ENCODE assay signal across 24 cellular contexts in the genomic region with DNA sequence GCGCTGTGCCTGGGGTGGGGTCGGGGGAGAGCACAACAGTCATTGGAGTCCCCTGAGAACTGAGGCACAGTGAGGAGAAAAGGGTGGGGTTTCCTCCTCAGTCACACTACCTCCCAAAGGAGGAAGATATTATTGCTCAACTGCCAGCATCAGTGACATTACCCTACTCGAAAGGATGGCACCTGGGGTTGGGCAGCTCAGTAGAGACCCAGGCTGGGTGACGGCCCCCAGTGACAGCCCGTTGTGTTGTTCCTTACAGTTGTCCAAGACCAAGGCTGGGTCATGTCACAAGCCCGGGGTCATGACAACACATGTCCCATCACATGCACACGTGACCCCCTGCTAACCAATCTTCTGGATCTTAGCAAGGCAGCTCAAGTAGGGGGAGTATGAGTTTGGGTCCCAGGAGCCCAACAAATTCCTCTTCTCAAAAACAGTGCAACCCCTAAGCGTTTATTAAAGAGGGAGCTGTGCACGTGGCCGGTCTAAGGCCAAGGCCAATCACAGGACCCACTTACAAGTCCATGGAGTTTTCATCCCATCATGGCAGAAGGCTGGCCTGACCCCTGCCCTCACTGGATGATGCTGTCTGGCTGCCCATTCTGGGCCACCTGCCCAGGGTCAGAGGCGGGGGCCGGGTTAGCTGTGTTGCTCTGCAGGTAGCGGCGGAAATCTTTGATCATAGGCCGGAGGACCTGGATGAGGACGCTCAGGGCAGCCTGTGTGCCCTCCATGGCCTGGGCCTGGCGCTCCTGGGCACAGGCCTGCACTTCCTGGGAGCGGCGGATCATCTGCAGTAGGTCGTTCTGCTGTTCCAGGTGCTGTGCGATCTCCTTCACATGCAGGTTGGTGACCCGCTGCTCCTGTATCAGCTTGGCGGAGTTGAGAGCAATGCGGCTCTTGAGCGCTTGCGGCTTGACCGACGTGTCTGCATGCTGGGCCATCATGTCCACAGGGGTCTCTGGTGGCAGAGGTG. TPM values are rescaled to one million over a fixed set of nuclear protein-coding genes. Genes with fewer than 3 reads are reported as not detected.
DNase-seq lines count a peak whose midpoint lies in the region; ATAC-seq and TF ChIP-seq lines count a peak whose summit lies in the region.
"Had no signal": no experiment of that assay in that cellular context is flagged by ENCODE, and none has a peak within 500 bp of the region (broad histone marks: within the 10 kb centered on the region; RNA-seq: fewer than 3 reads in every experiment).

No MANE protein-coding gene starts in this region.

- H3K23ac ChIP-seq in mesenchymal stem cell (ENCODE audit: low read length in 2 of 2), result no peak overlapping the region

- H3K36me3 ChIP-seq in mesenchymal stem cell (ENCODE audit: control insufficient read depth in 1 of 2, insufficient read depth in 2 of 2, low read depth in 1 of 2, low read length in 2 of 2) (peaks cover 24 to 27% of the 10 kb centered on the region in 2 experiments), uterus (no peaks in the 10 kb centered on the region)
- H3K36me3 ChIP-seq: HAP-1 had no signal

- H3K9me3 ChIP-seq in mesenchymal stem cell (ENCODE audit: control insufficient read depth, low read length) (no peaks in the 10 kb centered on the region), uterus (no peaks in the 10 kb centered on the region)
- H3K9me3 ChIP-seq: ascending aorta, HAP-1, MG63 had no signal

- DNase-seq in activated naive CD4-positive, alpha-beta T cell (lab: John Stamatoyannopoulos, UW), result no peak
- peak; percentile 90 for DNase-seq in NB4 (ENCODE audit: low read depth)
- no peak for DNase-seq in mesenchymal stem cell
- DNase-seq in uterus, result no peak
- DNase-seq in activated CD8-positive, alpha-beta memory T cell treated with anti-CD3 and anti-CD28 coated beads, Interleukin-2, amount 10 ng/mL, durations not matched to agents 7 days and 5 days, result no peak
- DNase-seq: activated CD4-positive, alpha-beta T cell treated with anti-CD3 and anti-CD28 coated beads for 1 hour; activated naive CD4-positive, alpha-beta T cell treated with anti-CD3 and anti-CD28 coated beads, Interleukin-2, amount 50 U/mL, for 16 hours; caudate nucleus; MG63; NCI-H1694; NCI-H2171; NCI-H510A treated with DMSO at 0.1 percent for 48 hours; NK-92 treated with Interleukin-12 subunit alpha and Interleukin-12 subunit beta, amount 100 ng/mL, for 24 hours; nucleus accumbens; SIG-M5 had no signal

- H2BK15ac ChIP-seq in mesenchymal stem cell (ENCODE audit: low read depth, poor library complexity, severe bottlenecking), result no peak overlapping the region

- H3K27me3 ChIP-seq in mesenchymal stem cell (ENCODE audit: control insufficient read depth in 1 of 2, insufficient read depth in 1 of 2, low read length in 2 of 2) (no peaks in the 10 kb centered on the region), uterus (no peaks in the 10 kb centered on the region)
- H3K27me3 ChIP-seq: ascending aorta, MG63 had no signal

- H4K8ac ChIP-seq in mesenchymal stem cell (ENCODE audit: low read length), result no peak overlapping the region

- no peaks in the 10 kb centered on the region for H3K27me3 Mint-ChIP-seq in activated naive CD4-positive, alpha-beta T cell treated with anti-CD3 and anti-CD28 coated beads, Interleukin-2, amount 50 U/mL, for 24 hours
- no peaks in the 10 kb centered on the region for H3K27me3 Mint-ChIP-seq in activated CD8-positive, alpha-beta memory T cell treated with anti-CD3 and anti-CD28 coated beads, Interleukin-2, amount 10 ng/mL, durations not matched to agents 7 days and 5 days
- H3K27me3 Mint-ChIP-seq: type B pancreatic cell had no signal

- peaks cover 49% of the 10 kb centered on the region for H3K4me1 Mint-ChIP-seq in activated naive CD4-positive, alpha-beta T cell treated with anti-CD3 and anti-CD28 coated beads, Interleukin-2, amount 50 U/mL, for 24 hours
- H3K4me1 Mint-ChIP-seq in activated CD8-positive, alpha-beta memory T cell treated with anti-CD3 and anti-CD28 coated beads, Interleukin-2, amount 10 ng/mL, durations not matched to agents 7 days and 5 days, result peaks cover 38% of the 10 kb centered on the region

- TF ChIP-seq CTCF in NB4 (IDR thresholded peaks at IDR 0.05; ENCODE audit: low read depth, low read length), result no peak
- no peak for TF ChIP-seq CTCF in uterus (IDR thresholded peaks at IDR 0.05)

- H3K9ac ChIP-seq in mesenchymal stem cell (ENCODE audit: low read length), result no peak overlapping the region

- peaks cover 23% of the 10 kb centered on the region for H3K79me1 ChIP-seq in mesenchymal stem cell (replicated peaks; ENCODE audit: low read length, poor library complexity, severe bottlenecking)

- H4K91ac ChIP-seq in mesenchymal stem cell (ENCODE audit: low read length), result peak overlapping the region; percentile 14

- no peaks in the 10 kb centered on the region for H3K36me3 Mint-ChIP-seq in activated naive CD4-positive, alpha-beta T cell treated with anti-CD3 and anti-CD28 coated beads, Interleukin-2, amount 50 U/mL, for 24 hours
- H3K36me3 Mint-ChIP-seq in activated CD8-positive, alpha-beta memory T cell treated with anti-CD3 and anti-CD28 coated beads, Interleukin-2, amount 10 ng/mL, durations not matched to agents 7 days and 5 days, result peaks cover 5% of the 10 kb centered on the region

- H3K27ac Mint-ChIP-seq in activated naive CD4-positive, alpha-beta T cell treated with anti-CD3 and anti-CD28 coated beads, Interleukin-2, amount 50 U/mL, for 24 hours, result peak overlapping the region; percentile 17
- no peak overlapping the region for H3K27ac Mint-ChIP-seq in activated CD8-positive, alpha-beta memory T cell treated with anti-CD3 and anti-CD28 coated beads, Interleukin-2, amount 10 ng/mL, durations not matched to agents 7 days and 5 days
- H3K27ac Mint-ChIP-seq: type B pancreatic cell had no signal

- no peaks in the 10 kb centered on the region for H3K9me3 Mint-ChIP-seq in activated naive CD4-positive, alpha-beta T cell treated with anti-CD3 and anti-CD28 coated beads, Interleukin-2, amount 50 U/mL, for 24 hours
- no peaks in the 10 kb centered on the region for H3K9me3 Mint-ChIP-seq in activated CD8-positive, alpha-beta memory T cell treated with anti-CD3 and anti-CD28 coated beads, Interleukin-2, amount 10 ng/mL, durations not matched to agents 7 days and 5 days (ENCODE audit: low read depth)
- H3K9me3 Mint-ChIP-seq: type B pancreatic cell had no signal

- H3K27ac ChIP-seq in mesenchymal stem cell (ENCODE audit: low read length, poor library complexity, severe bottlenecking) (no peak overlapping the region), uterus (peak overlapping the region; percentile 64 to 87)
- H3K27ac ChIP-seq: ascending aorta, HL-60 had no signal

- intact Hi-C loops in uterus (cut with DNase I; ENCODE audit: low total_unique reads), result no loop called here

- no peak overlapping the region for H2BK5ac ChIP-seq in mesenchymal stem cell (ENCODE audit: low read depth, low read length, poor library complexity, severe bottlenecking)

- WGBS in mesenchymal stem cell, result 97% methylated on average over 28 of the region's 28 CpGs

- H3K4me1 ChIP-seq in mesenchymal stem cell (ENCODE audit: control insufficient read depth, insufficient read depth, low read depth, low read length) (peaks cover 9% of the 10 kb centered on the region), uterus (peaks cover 5 to 14% of the 10 kb centered on the region in 2 donors)

- H3K18ac ChIP-seq in mesenchymal stem cell (ENCODE audit: low read depth in 1 of 2, low read length in 2 of 2), result no peak overlapping the region

- H3K4me3 ChIP-seq in NB4 (ENCODE audit: low read depth, low read length) (no peak overlapping the region), mesenchymal stem cell (ENCODE audit: insufficient read depth in 1 of 2, low read depth in 1 of 2, low read length in 2 of 2) (no peak overlapping the region), uterus (no peak overlapping the region)
- H3K4me3 ChIP-seq: ascending aorta, HAP-1, lung, MG63 had no signal

- ATAC-seq in HG03342 (IDR thresholded peaks at IDR 0.05; ENCODE audit: unreplicated experiment) (no peak), GM18520 (IDR thresholded peaks at IDR 0.05; ENCODE audit: unreplicated experiment) (no peak)
- ATAC-seq in activated CD8-positive, alpha-beta memory T cell treated with anti-CD3 and anti-CD28 coated beads, Interleukin-2, amount 10 ng/mL, durations not matched to agents 7 days and 5 days, result no peak
- ATAC-seq: Panc1 had no signal

- no peak overlapping the region for H2AFZ ChIP-seq in mesenchymal stem cell (ENCODE audit: low read depth, low read length)

- no peak overlapping the region for H3K4me3 Mint-ChIP-seq in activated naive CD4-positive, alpha-beta T cell treated with anti-CD3 and anti-CD28 coated beads, Interleukin-2, amount 50 U/mL, for 24 hours
- no peak overlapping the region for H3K4me3 Mint-ChIP-seq in activated CD8-positive, alpha-beta memory T cell treated with anti-CD3 and anti-CD28 coated beads, Interleukin-2, amount 10 ng/mL, durations not matched to agents 7 days and 5 days
- H3K4me3 Mint-ChIP-seq: type B pancreatic cell had no signal

- H3K4ac ChIP-seq in mesenchymal stem cell (ENCODE audit: low read depth in 1 of 2, low read length in 2 of 2), result no peak overlapping the region

- no peak overlapping the region for H2BK12ac ChIP-seq in mesenchymal stem cell (ENCODE audit: low read length in 2 of 2)

- H2BK120ac ChIP-seq in mesenchymal stem cell (ENCODE audit: low read depth, low read length), result no peak overlapping the region

- H3K4me2 ChIP-seq in mesenchymal stem cell (ENCODE audit: low read length, poor library complexity, severe bottlenecking), result no peak overlapping the region

- peak overlapping the region in 1 of 2 experiments; percentile 23 for H3K14ac ChIP-seq in mesenchymal stem cell (ENCODE audit: low read length in 2 of 2)

- H2AK5ac ChIP-seq in mesenchymal stem cell (ENCODE audit: low read length, severe bottlenecking), result no peak overlapping the region

- TF ChIP-seq POLR2A in NB4 (IDR thresholded peaks at IDR 0.05; ENCODE audit: extremely low read depth, insufficient read length), result no peak
- no peak for TF ChIP-seq POLR2A in uterus (IDR thresholded peaks at IDR 0.05)

- CTCF ChIA-PET in activated CD8-positive, alpha-beta memory T cell treated with anti-CD3 and anti-CD28 coated beads, Interleukin-2, amount 10 ng/mL, durations not matched to agents 7 days and 5 days (lab: Charles Lee), result interaction anchor here (1.1 to 1.8 kb wide), 2 partner anchors 28 to 120 kb away, joined by 5 to 9 read pairs; no protein-coding TSS in a partner anchor

RNA-seq across cellular contexts. Expression of a gene that starts 4.0 kb away (rescaled TPM):
- 6.5 TPM for polyA plus RNA-seq in mesenchymal stem cell (2013, experiment 1 of 2)
- 6.1 TPM for polyA plus RNA-seq in mesenchymal stem cell (2013, experiment 2 of 2)
- 10 to 100 TPM in 2 of 4 donors, 1 to 10 TPM in 2; 3.8 to 27.4 (median 10.6) TPM for total RNA-seq in uterus
- total RNA-seq in activated CD8-positive, alpha-beta memory T cell treated with anti-CD3 and anti-CD28 coated beads, Interleukin-2, amount 10 ng/mL, durations not matched to agents 7 days and 5 days, result 10 to 100 TPM; 13.8 to 16.7 TPM

RNA-seq across cellular contexts. Expression of a gene that starts 4.9 kb away (rescaled TPM):
- polyA plus RNA-seq in mesenchymal stem cell (2013, experiment 1 of 2), result 6.8 TPM
- polyA plus RNA-seq in mesenchymal stem cell (2013, experiment 2 of 2), result 6.4 TPM
- 10 to 100 TPM; 14.3 to 49.7 (median 49.0) TPM for total RNA-seq in uterus
- total RNA-seq in activated CD8-positive, alpha-beta memory T cell treated with anti-CD3 and anti-CD28 coated beads, Interleukin-2, amount 10 ng/mL, durations not matched to agents 7 days and 5 days, result 10 to 100 TPM; 16.5 to 18.1 TPM
